8 cellular contexts compared by ENCODE assay signal in the genomic region with DNA sequence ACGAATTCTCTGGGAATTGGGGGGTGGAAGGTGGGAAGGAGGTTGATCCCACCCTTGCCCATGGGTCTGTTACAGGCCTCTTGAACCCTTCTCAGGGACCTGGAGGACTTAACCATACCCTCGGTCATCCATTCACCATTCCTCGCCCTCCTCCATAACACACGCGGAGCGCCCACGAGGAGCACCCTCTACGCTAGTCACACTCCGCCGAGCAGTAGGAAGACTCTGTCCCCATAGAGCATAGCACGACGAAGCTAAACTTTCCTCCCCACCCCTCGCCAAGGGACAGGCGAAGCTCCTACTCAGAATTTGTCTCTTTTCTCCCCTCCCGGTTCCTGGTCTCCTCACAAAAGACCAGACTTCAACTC. TPM values are rescaled to one million over a fixed set of nuclear protein-coding genes. Genes with fewer than 3 reads are reported as not detected.
DNase-seq lines count a peak whose midpoint lies in the region; ATAC-seq, FAIRE-seq and TF ChIP-seq lines count a peak whose summit lies in the region.

No MANE protein-coding gene starts in this region.

- TF ChIP-seq CTCF in A549 (IDR thresholded peaks at IDR 0.05), result no peak
- no peak for TF ChIP-seq CTCF in D721Med (IDR thresholded peaks at IDR 0.05; ENCODE audit: insufficient read depth, missing control alignments)

- WGBS in A549 (ENCODE audit: missing lambda C conversion rate), result 89% methylated on average over 15 of the region's 15 CpGs
- WGBS in HUES64, result 82% methylated on average over 15 of the region's 15 CpGs

- TF ChIP-seq POLR2A in A549 (IDR thresholded peaks at IDR 0.05; ENCODE audit: low read length), result no peak

- peak overlapping the region; percentile 73; the same call in 1 of the 2 replicates for H3K9ac ChIP-seq in HUES64 (ENCODE audit: low read depth, low read length)
- H3K9ac ChIP-seq in muscle layer of colon (ENCODE audit: low read length), result peak overlapping the region; percentile 74

- peak overlapping the region; percentile 96 to 97 for H3K27ac ChIP-seq in A549
- no peak overlapping the region for H3K27ac ChIP-seq in HUES64 (ENCODE audit: low read depth, low read length)
- H3K27ac ChIP-seq in caudate nucleus (ENCODE audit: low read depth, low read length), result peak overlapping the region; percentile 95
- H3K27ac ChIP-seq in muscle layer of colon (ENCODE audit: low read depth, low read length), result peak overlapping the region; percentile 79

- peak overlapping the region; percentile 87 for H3K4me3 ChIP-seq in A549
- H3K4me3 ChIP-seq in HUES64 (ENCODE audit: low read length), result peak overlapping the region; percentile 91
- H3K4me3 ChIP-seq in muscle layer of colon (ENCODE audit: low read depth in 1 of 2, low read length in 2 of 2), result peak overlapping the region; percentile 75 to 77

- TF ChIP-seq EP300 in A549 (IDR thresholded peaks at IDR 0.05), result no peak

- no peaks in the 10 kb centered on the region for H3K36me3 ChIP-seq in HUES64 (ENCODE audit: insufficient read depth, low read length)
- H3K36me3 ChIP-seq in muscle layer of colon (ENCODE audit: insufficient read depth, low read length), result no peaks in the 10 kb centered on the region

- no peaks in the 10 kb centered on the region for H3K9me3 ChIP-seq in A549
- no peaks in the 10 kb centered on the region for H3K9me3 ChIP-seq in HUES64 (ENCODE audit: insufficient read depth, low read depth, low read length)
- no peaks in the 10 kb centered on the region for H3K9me3 ChIP-seq in muscle layer of colon (ENCODE audit: low read length)

- FAIRE-seq in A549 (lab: Jason Lieb, UNC) (no peak), D721Med (lab: Jason Lieb, UNC) (no peak)

- POLR2A ChIA-PET in A549 (lab: Yijun Ruan, JAX), result interaction anchor here (2.2 kb wide), 1 partner anchor 277 kb away, joined by 13 read pairs; the partner anchor contains the start of gene TP53I3

- no peak for DNase-seq in A549 (ENCODE audit: low read depth in 1 of 2, low spot score in 1 of 2)
- no peak for DNase-seq in caudate nucleus (lab: John Stamatoyannopoulos, UW)
- no peak for DNase-seq in dedifferentiated amniotic fluid mesenchymal stem cell (ENCODE audit: extremely low spot score)
- DNase-seq in D721Med (ENCODE audit: insufficient read length, low spot score), result no peak
- no peak for DNase-seq in AG08396 (ENCODE audit: low spot score)

- no peak for TF ChIP-seq RAD21 in A549 (conservative IDR thresholded peaks at IDR 0.05 in 1 of 2, IDR thresholded peaks at IDR 0.05 in 1 of 2)

- peak overlapping the region; percentile 76 for H3K4me2 ChIP-seq in A549

- ATAC-seq in A549 (peak; percentile 12 to 13; a peak in 4 of 6 replicates), HG03378 (IDR thresholded peaks at IDR 0.05; ENCODE audit: unreplicated experiment) (no peak)

- H3K4me1 ChIP-seq in A549 (peaks cover 31% of the 10 kb centered on the region), HUES64 (ENCODE audit: insufficient read depth, low read length) (peaks cover 13% of the 10 kb centered on the region; the same call in 1 of the 2 replicates), muscle layer of colon (ENCODE audit: insufficient read depth, low read length) (peaks cover 11% of the 10 kb centered on the region)

- H3K27me3 ChIP-seq in HUES64 (ENCODE audit: insufficient read depth, low read length), result peaks cover 27% of the 10 kb centered on the region
- H3K27me3 ChIP-seq in muscle layer of colon (ENCODE audit: control insufficient read depth in 1 of 2, insufficient read depth in 2 of 2, low read length in 2 of 2), result no peaks in the 10 kb centered on the region

- CTCF ChIA-PET in A549 (lab: Yijun Ruan, JAX), result interaction anchor here (0.6 to 1.5 kb wide), 5 partner anchors 22 to 467 kb away, joined by 3 to 5 read pairs (median 3); partner anchors contain the start of gene ATAD2B

TF ChIP-seq in A549, 52 proteins besides CTCF, POLR2A, EP300 and RAD21:
- TF ChIP-seq TP53 (CRISPR knock-in tag; IDR thresholded peaks at IDR 0.05) (no peak), PBX3 (IDR thresholded peaks at IDR 0.05) (no peak), CHD2 (IDR thresholded peaks at IDR 0.05; ENCODE audit: low read length, partially characterized antibody) (no peak), CBX8 (IDR thresholded peaks at IDR 0.05) (no peak), ESRRA (IDR thresholded peaks at IDR 0.05; ENCODE audit: borderline replicate concordance, low read length) (no peak), CHD4 (IDR thresholded peaks at IDR 0.05; ENCODE audit: borderline replicate concordance) (no peak; the same call in 1 of the 2 replicates), FOSL2 (IDR thresholded peaks at IDR 0.05) (no peak), FOSL2 (CRISPR knock-in tag; IDR thresholded peaks at IDR 0.05) (no peak), SMC3 (IDR thresholded peaks at IDR 0.05) (no peak), RNF2 (IDR thresholded peaks at IDR 0.05; ENCODE audit: borderline replicate concordance, low read depth) (no peak), PHF8 (IDR thresholded peaks at IDR 0.05; ENCODE audit: borderline replicate concordance, low read depth) (no peak), CEBPB (IDR thresholded peaks at IDR 0.05) (no peak)
TF ChIP-seq in A549: peak in this region for 0.

RNA-seq across cellular contexts. Expression of gene ITSN2, which starts 0.6 kb away (rescaled TPM):
- polyA plus RNA-seq in A549 (2011; rRNA removed), result 45.2 and 48.3 TPM in 2 replicates
- polyA plus RNA-seq in A549 (2012; cell fraction: cytosol; rRNA removed), result 12.8 and 14.6 TPM in 2 replicates
- polyA plus RNA-seq in A549 (2012; cell fraction: nucleus; rRNA removed), result 24.5 and 31.4 TPM in 2 replicates
- polyA plus RNA-seq in A549 (2017; fragmentation: RNase III; extraction: RNeasy Plus Mini Kit Qiagen cat#74134 plus additional on column Dnase treatment), result 19.4 to 21.4 TPM (median 19.8 TPM) in 3 replicates
- polyA minus RNA-seq in A549 (2011; rRNA and poly(A)+ RNA removed), result 61.6 and 67.3 TPM in 2 replicates
- polyA plus RNA-seq in HUES64 (2013, experiment 1 of 2), result 7.5 TPM
- 8.0 TPM for polyA plus RNA-seq in HUES64 (2013, experiment 2 of 2)
